ENCODE assay signal across 1 cellular context in genomic region chr5:181260720-181261319, GRCh38.
TF ChIP-seq lines count a peak whose summit lies in the region.

Gene TRIM52, minus strand, starts transcription at chr5:181261143. Its CDS starts 330 bp downstream, at chr5:181260813.

TF ChIP-seq in K562, 482 proteins besides CTCF, POLR2A, EP300 and RAD21 (continued from another document and continues in another):
- TF ChIP-seq CHD7 (IDR thresholded peaks at IDR 0.05; ENCODE audit: low read depth, low read length): no peak
- TF ChIP-seq DEAF1 (CRISPR knock-in tag; IDR thresholded peaks at IDR 0.05): no peak
- no peak for TF ChIP-seq ZNF217 (CRISPR knock-in tag; IDR thresholded peaks at IDR 0.05)
- TF ChIP-seq ZNF445 (CRISPR knock-in tag; IDR thresholded peaks at IDR 0.05; ENCODE audit: low read depth): no peak
- peak; percentile 21; the same call in 1 of the 2 replicates for TF ChIP-seq HMGXB4 (CRISPR knock-in tag; IDR thresholded peaks at IDR 0.05)
- TF ChIP-seq ZNF764 (CRISPR knock-in tag; IDR thresholded peaks at IDR 0.05; ENCODE audit: low read depth): no peak
- TF ChIP-seq ZNF395 (CRISPR knock-in tag; IDR thresholded peaks at IDR 0.05): peak; percentile 38; the same call in 1 of the 2 replicates
- no peak for TF ChIP-seq DNMT1 (IDR thresholded peaks at IDR 0.05)
- peak; percentile 87 for TF ChIP-seq EP400 (IDR thresholded peaks at IDR 0.05)
- no peak for TF ChIP-seq ARID1B (IDR thresholded peaks at IDR 0.05)
- no peak for TF ChIP-seq ZNF274 (IDR thresholded peaks at IDR 0.05; ENCODE audit: borderline replicate concordance, low read depth, low read length)
- 0 out of 2 replicates have a peak, but pooled peaks have one; percentile 77 for TF ChIP-seq ZNF830 (CRISPR knock-in tag; IDR thresholded peaks at IDR 0.05)
- no peak for TF ChIP-seq ZNF717 (CRISPR knock-in tag; IDR thresholded peaks at IDR 0.05)
- TF ChIP-seq L3MBTL2 (IDR thresholded peaks at IDR 0.05): peak; percentile 41; the same call in 1 of the 2 replicates
- no peak for TF ChIP-seq RERE (CRISPR knock-in tag; IDR thresholded peaks at IDR 0.05; ENCODE audit: borderline replicate concordance)
- peak; percentile 36 for TF ChIP-seq SMAD1 (IDR thresholded peaks at IDR 0.05; ENCODE audit: low read depth, low read length, partially characterized antibody)
- TF ChIP-seq SAFB2 (IDR thresholded peaks at IDR 0.05; ENCODE audit: borderline replicate concordance, low read depth, low read length, severe bottlenecking): no peak
- TF ChIP-seq GATAD2B (IDR thresholded peaks at IDR 0.05; ENCODE audit: borderline replicate concordance): no peak
- TF ChIP-seq NFXL1 (CRISPR knock-in tag; IDR thresholded peaks at IDR 0.05): no peak
- no peak for TF ChIP-seq PHB2 (IDR thresholded peaks at IDR 0.05; ENCODE audit: low read depth)
- TF ChIP-seq KAT8 (IDR thresholded peaks at IDR 0.05; ENCODE audit: low read depth): no peak
- no peak for TF ChIP-seq PTBP1 (IDR thresholded peaks at IDR 0.05; ENCODE audit: low read depth, low read length)
- no peak for TF ChIP-seq REST (CRISPR knock-in tag; IDR thresholded peaks at IDR 0.05; ENCODE audit: low read depth)
- TF ChIP-seq CREBBP (IDR thresholded peaks at IDR 0.05; ENCODE audit: low read depth, low read length): no peak
- TF ChIP-seq CBFB (CRISPR knock-in tag; IDR thresholded peaks at IDR 0.05): peak; percentile 85; the same call in 1 of the 2 replicates
